In genomic region chr6:27684264-27685211, GRCh38 we compare ENCODE assay signal across 8 cellular contexts.
A peak's percentile ranks its signal among the peaks of the same experiment; 100 is the strongest.
DNase-seq lines count a peak whose midpoint lies in the region; ATAC-seq lines count a peak whose summit lies in the region.

No MANE protein-coding gene starts in this region.

- DNase-seq in NCI-H345 (lab: John Stamatoyannopoulos, UW) (peak; percentile 75), NCI-H345 treated with DMSO at 0.1 percent for 48 hours (lab: John Stamatoyannopoulos, UW; ENCODE audit: unreplicated experiment) (no peak), NCI-H2171 (lab: John Stamatoyannopoulos, UW) (peak; percentile 50), UCSD-AML1 (lab: John Stamatoyannopoulos, UW; ENCODE audit: unreplicated experiment) (peak; percentile 64), ecto neural progenitor cell (ENCODE audit: low spot score) (peak; percentile 75), renal cortical epithelial cell (ENCODE audit: low read depth) (peak; percentile 76)

- no peak for ATAC-seq in HG03175 (IDR thresholded peaks at IDR 0.05; ENCODE audit: unreplicated experiment)
- ATAC-seq in HG03025 (IDR thresholded peaks at IDR 0.05; ENCODE audit: low FRiP score, unreplicated experiment) = no peak
